11 cellular contexts compared by ENCODE assay signal in the genomic region with DNA sequence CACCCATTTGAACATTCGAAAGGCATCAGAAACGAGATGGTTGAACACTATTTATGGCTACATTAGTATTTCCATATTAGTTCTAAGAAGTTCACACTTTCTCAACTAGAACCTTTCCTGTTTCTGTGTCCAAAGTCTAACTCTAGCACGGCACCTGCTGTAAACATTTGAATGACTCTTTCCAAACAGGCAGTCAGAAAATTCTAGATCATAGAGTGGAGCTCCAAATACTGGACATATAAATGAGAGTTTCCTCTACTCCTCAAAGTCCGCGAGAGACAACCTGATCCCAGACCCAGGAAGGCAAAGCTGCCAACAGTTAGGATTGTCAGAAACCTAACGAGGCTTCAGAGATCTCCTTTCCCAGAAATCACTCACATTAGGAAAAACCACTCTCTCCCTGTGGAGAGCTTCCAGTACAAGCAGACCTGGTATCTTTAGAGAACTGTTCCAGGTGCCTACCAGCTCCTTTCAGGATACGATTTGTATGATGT. TPM values are rescaled to one million over a fixed set of nuclear protein-coding genes. Genes with fewer than 3 reads are reported as not detected.
A peak's percentile ranks its signal among the peaks of the same experiment; 100 is the strongest.
DNase-seq lines count a peak whose midpoint lies in the region; ATAC-seq, FAIRE-seq and TF ChIP-seq lines count a peak whose summit lies in the region.
"Had no signal": no experiment of that assay in that cellular context is flagged by ENCODE, and none has a peak within 500 bp of the region (broad histone marks: within the 10 kb centered on the region; RNA-seq: fewer than 3 reads in every experiment).

No MANE protein-coding gene starts in this region.

- FAIRE-seq in HTR-8/SVneo (lab: Jason Lieb, UNC) = no peak

- H3K4me1 ChIP-seq in H9 (ENCODE audit: insufficient read depth, low read length) = peaks cover 5% of the 10 kb centered on the region
- peaks cover 33% of the 10 kb centered on the region for H3K4me1 ChIP-seq in stomach smooth muscle (ENCODE audit: control insufficient read depth, insufficient read depth, low read length)

- CTCF ChIA-PET in MCF 10A (lab: Yijun Ruan, JAX) = interaction anchor here (0.7 to 1.9 kb wide), 6 partner anchors 9 to 880 kb away, joined by 3 to 10 read pairs (median 3); no protein-coding TSS in a partner anchor

- no CpG with 5 or more reads among the region's 7 CpGs for WGBS in H9 (ENCODE audit: extremely low coverage, insufficient read length, low lambda C conversion rate)

- no peak overlapping the region for H3K56ac ChIP-seq in H9 (ENCODE audit: insufficient read length, low read depth, low read length)

- H3K4me1 Mint-ChIP-seq in H9 = peaks cover 38 to 55% of the 10 kb centered on the region in 2 experiments
- peaks cover 91% of the 10 kb centered on the region for H3K4me1 Mint-ChIP-seq in MCF 10A (ENCODE audit: insufficient read depth, unreplicated experiment)
- H3K4me1 Mint-ChIP-seq: memory B cell had no signal

- H3K36me3 ChIP-seq in stomach smooth muscle (ENCODE audit: control insufficient read depth in 2 of 2, insufficient read depth in 2 of 2, low read length in 2 of 2) = peaks cover 8 to 23% of the 10 kb centered on the region in 2 donors

- BruUV-seq in MCF 10A (replicated peaks; lab: Mats Ljungman, UMichigan) = no TSS peak

- H3K79me1 ChIP-seq in H9 (ENCODE audit: insufficient read depth, low read depth, low read length, poor library complexity, severe bottlenecking) = peaks cover 4% of the 10 kb centered on the region

- H3K4me3 Mint-ChIP-seq in H9 (no peak overlapping the region), MCF 10A (ENCODE audit: unreplicated experiment) (peak overlapping the region; percentile 67)
- H3K4me3 Mint-ChIP-seq: memory B cell had no signal

- H3K27ac Mint-ChIP-seq in H9 = peak overlapping the region in 1 of 3 experiments; percentile 79; a peak in 3 of 7 replicates
- H3K27ac Mint-ChIP-seq in MCF 10A (ENCODE audit: low read depth, unreplicated experiment) = peak overlapping the region; percentile 97
- H3K27ac Mint-ChIP-seq: memory B cell had no signal

- DNase-seq in H9 (no peak), MCF 10A (ENCODE audit: unreplicated experiment) (no peak), left lobe of liver (ENCODE audit: low spot score) (no peak), HTR-8/SVneo (ENCODE audit: insufficient read length, low spot score) (no peak)
- no peak for DNase-seq in activated naive CD4-positive, alpha-beta T cell treated with Interleukin-2 at 50 U/mL for 16 hours
- DNase-seq: NCI-H2227 treated with DMSO at 0.1 percent for 48 hours; stimulated activated CD4-positive, alpha-beta T cell treated with anti-CD3 and anti-CD28 coated beads, Interleukin-4, amount 100 ng/mL, for 1 hour had no signal

- TF ChIP-seq CTCF in H9 (conservative IDR thresholded peaks at IDR 0.05) (no peak), MCF 10A (IDR thresholded peaks at IDR 0.05; ENCODE audit: unreplicated experiment) (no peak)

- no peak overlapping the region for H3K9ac ChIP-seq in H9 (ENCODE audit: extremely low read depth, insufficient read length, low read length)
- H3K9ac ChIP-seq in stomach smooth muscle (ENCODE audit: low read length in 2 of 2) = peak overlapping the region; percentile 36 to 48

- ATAC-seq in left lobe of liver (peak; percentile 70), HG03095 (IDR thresholded peaks at IDR 0.05; ENCODE audit: unreplicated experiment) (no peak), GM19035 (IDR thresholded peaks at IDR 0.05; ENCODE audit: unreplicated experiment) (no peak)

- intact Hi-C loops in MCF 10A (cut with micrococcal nuclease) = loop anchor here (5.0 kb wide), 1 partner anchor 485 kb away; no protein-coding TSS in a partner anchor

- H3K79me2 ChIP-seq in H9 (ENCODE audit: insufficient read depth, low read length) = peaks cover 56% of the 10 kb centered on the region

- H2AK5ac ChIP-seq in H9 (ENCODE audit: insufficient read length, low read length) = no peak overlapping the region

- no peak overlapping the region for H3T11ph ChIP-seq in H9 (ENCODE audit: low read length)

- H3K27ac ChIP-seq in H9 (ENCODE audit: insufficient read length, low read depth, low read length) = no peak overlapping the region
- H3K27ac ChIP-seq in stomach smooth muscle (ENCODE audit: low read length) = peak overlapping the region; percentile 66

- no peak overlapping the region for H2AFZ ChIP-seq in H9 (ENCODE audit: low read length)

- H2BK15ac ChIP-seq in H9 (ENCODE audit: low read depth, low read length) = no peak overlapping the region

- no peak overlapping the region for H2BK5ac ChIP-seq in H9 (ENCODE audit: insufficient read length, low read length)

- H2BK20ac ChIP-seq in H9 (ENCODE audit: low read depth, low read length, poor library complexity, severe bottlenecking) = peak overlapping the region; percentile 30

- H3K4me2 ChIP-seq in H9 (ENCODE audit: insufficient read depth, insufficient read length, low read length) = no peak overlapping the region

- H4K91ac ChIP-seq in H9 (ENCODE audit: insufficient read length, low read depth, low read length) = no peak overlapping the region

- no peak overlapping the region for H3K4ac ChIP-seq in H9 (ENCODE audit: low read depth, low read length)

- no peak overlapping the region for H4K8ac ChIP-seq in H9 (replicated peaks; ENCODE audit: insufficient read length, low read depth, low read length)

- H3K4me3 ChIP-seq in stomach smooth muscle (ENCODE audit: low read length in 2 of 2) = peak overlapping the region in 1 of 2 donors; percentile 50

- POLR2A ChIA-PET in MCF 10A (lab: Yijun Ruan, JAX) = interaction anchor here (0.7 to 9.0 kb wide), 10 partner anchors 7 to 754 kb away, joined by 3 to 106 read pairs (median 4); no protein-coding TSS in a partner anchor

- no peaks in the 10 kb centered on the region for H4K20me1 ChIP-seq in H9 (ENCODE audit: control insufficient read depth, insufficient read depth, insufficient read length)

- H3K23me2 ChIP-seq in H9 (ENCODE audit: insufficient read length, low read depth, low read length, poor library complexity, severe bottlenecking) = no peaks in the 10 kb centered on the region

- H3K9me3 ChIP-seq in H9 (ENCODE audit: control insufficient read depth, low read depth, low read length) (no peaks in the 10 kb centered on the region), stomach smooth muscle (ENCODE audit: control insufficient read depth in 2 of 2, low read length in 2 of 2) (no peaks in the 10 kb centered on the region)

- no peak overlapping the region for H2BK120ac ChIP-seq in H9 (ENCODE audit: low read depth, low read length, poor library complexity, severe bottlenecking)

- no peaks in the 10 kb centered on the region for H3K9me3 Mint-ChIP-seq in H9
- no peaks in the 10 kb centered on the region for H3K9me3 Mint-ChIP-seq in MCF 10A (ENCODE audit: unreplicated experiment)

- H3K27me3 Mint-ChIP-seq in H9 (ENCODE audit: low read depth) (no peaks in the 10 kb centered on the region), MCF 10A (ENCODE audit: insufficient read depth, unreplicated experiment) (no peaks in the 10 kb centered on the region)
- H3K27me3 Mint-ChIP-seq: memory B cell had no signal

- no peak overlapping the region for H4K5ac ChIP-seq in H9 (ENCODE audit: insufficient read length, low read depth, low read length)

- H3K18ac ChIP-seq in H9 (ENCODE audit: insufficient read length, low read depth, low read length) = no peak overlapping the region

- H3K23ac ChIP-seq in H9 (ENCODE audit: insufficient read length, low read depth, low read length) = no peak overlapping the region

- H3K14ac ChIP-seq in H9 (ENCODE audit: insufficient read depth, low read length) = no peak overlapping the region

- no peaks in the 10 kb centered on the region for H3K27me3 ChIP-seq in H9 (ENCODE audit: insufficient read depth, low read length)
- H3K27me3 ChIP-seq in stomach smooth muscle (ENCODE audit: control insufficient read depth in 1 of 2, insufficient read depth in 2 of 2, low read length in 2 of 2) = no peaks in the 10 kb centered on the region

- no peak overlapping the region for H2BK12ac ChIP-seq in H9 (ENCODE audit: insufficient read length, low read depth, low read length)

- H3K36me3 Mint-ChIP-seq in H9 (ENCODE audit: insufficient read depth in 1 of 3, low read depth in 3 of 3) (peaks cover 30 to 56% (median 31%) of the 10 kb centered on the region in 3 experiments), MCF 10A (ENCODE audit: insufficient read depth, unreplicated experiment) (peaks cover 68% of the 10 kb centered on the region)
- H3K36me3 Mint-ChIP-seq: memory B cell had no signal

RNA-seq across cellular contexts. Expression of a gene that starts 10.6 kb away (rescaled TPM):
- total RNA-seq in H9 (2021) (62.6 and 68.3 TPM in 2 replicates), MCF 10A (2022) (158 and 182 TPM in 2 replicates), left lobe of liver (19.2 TPM)
